22 cellular contexts compared by ENCODE assay signal in genomic region chr2:105903051-105903674, GRCh38.
DNase-seq lines count a peak whose midpoint lies in the region; ATAC-seq and TF ChIP-seq lines count a peak whose summit lies in the region.
"Had no signal": no experiment of that assay in that cellular context is flagged by ENCODE, and none has a peak within 500 bp of the region (broad histone marks: within the 10 kb centered on the region; RNA-seq: fewer than 3 reads in every experiment).

No MANE protein-coding gene starts in this region.

- H3K36me3 ChIP-seq in esophagus squamous epithelium (no peaks in the 10 kb centered on the region), left ventricle myocardium inferior (no peaks in the 10 kb centered on the region)
- H3K36me3 ChIP-seq: MG63 had no signal

- TF ChIP-seq CTCF in esophagus squamous epithelium (IDR thresholded peaks at IDR 0.05), result no peak
- TF ChIP-seq CTCF in left ventricle myocardium inferior (IDR thresholded peaks at IDR 0.05; ENCODE audit: borderline replicate concordance), result no peak

- H3K27me3 Mint-ChIP-seq in activated T-cell treated with anti-CD3 and anti-CD28 coated beads, Interleukin-2, amount 50 U/mL, for 72 hours (ENCODE audit: low read depth), result no peaks in the 10 kb centered on the region
- no peaks in the 10 kb centered on the region for H3K27me3 Mint-ChIP-seq in T-cell
- H3K27me3 Mint-ChIP-seq in naive thymus-derived CD8-positive, alpha-beta T cell, result no peaks in the 10 kb centered on the region

- H3K4me3 ChIP-seq in esophagus squamous epithelium (no peak overlapping the region), left ventricle myocardium inferior (no peak overlapping the region)
- H3K4me3 ChIP-seq: MG63, PC-9 had no signal

- POLR2A ChIA-PET in T-cell (lab: Charles Lee), result interaction anchor here in 1 of 2 donors (0.5 to 0.6 kb wide), 2 partner anchors 18 to 49 kb away, joined by 3 to 10 read pairs; no protein-coding TSS in a partner anchor
- POLR2A ChIA-PET in naive thymus-derived CD8-positive, alpha-beta T cell (lab: Charles Lee), result interaction anchor here (0.8 to 2.5 kb wide), 3 partner anchors 26 to 121 kb away, joined by 3 to 14 read pairs (median 4); no protein-coding TSS in a partner anchor

- peaks cover 9 to 10% of the 10 kb centered on the region in 2 donors for H3K9me3 Mint-ChIP-seq in activated T-cell treated with anti-CD3 and anti-CD28 coated beads, Interleukin-2, amount 50 U/mL, for 72 hours
- H3K9me3 Mint-ChIP-seq in T-cell, result peaks cover 15 to 29% (median 17%) of the 10 kb centered on the region in 3 donors
- peaks cover 3 to 45% (median 29%) of the 10 kb centered on the region in 9 donors for H3K9me3 Mint-ChIP-seq in naive thymus-derived CD8-positive, alpha-beta T cell
- H3K9me3 Mint-ChIP-seq in stimulated activated effector memory CD8-positive, alpha-beta T cell treated with anti-CD3 and anti-CD28 coated beads, Interleukin-12 subunit alpha, Interleukin-12 subunit beta, amount 100 ng/mL, for 72 hours, result peaks cover 3% of the 10 kb centered on the region

- peak in 1 of 2 donors; percentile 7 for ATAC-seq in activated T-cell treated with anti-CD3 and anti-CD28 coated beads, Interleukin-2, amount 50 U/mL, for 72 hours (replicated peaks in 1 of 2)
- ATAC-seq in T-cell (replicated peaks in 1 of 4) (no peak), HG03378 (IDR thresholded peaks at IDR 0.05; ENCODE audit: unreplicated experiment) (no peak)
- no peak for ATAC-seq in naive thymus-derived CD8-positive, alpha-beta T cell
- ATAC-seq in stimulated activated effector memory CD8-positive, alpha-beta T cell treated with anti-CD3 and anti-CD28 coated beads, Interleukin-12 subunit alpha, Interleukin-12 subunit beta, amount 100 ng/mL, for 72 hours, result no peak

- H3K9me3 ChIP-seq in esophagus squamous epithelium (no peaks in the 10 kb centered on the region), left ventricle myocardium inferior (replicated peaks) (peaks cover 6% of the 10 kb centered on the region)
- H3K9me3 ChIP-seq: MG63 had no signal

- no peaks in the 10 kb centered on the region for H3K4me1 ChIP-seq in esophagus squamous epithelium
- H3K4me1 ChIP-seq in left ventricle myocardium inferior, result peaks cover 24% of the 10 kb centered on the region

- DNase-seq in activated T-cell treated with anti-CD3 and anti-CD28 coated beads, Interleukin-2, amount 50 U/mL, for 72 hours, result no peak
- no peak for DNase-seq in activated T-cell treated with anti-CD3 and anti-CD28 coated beads, Interleukin-2, amount 50 U/mL, for 1 hour
- DNase-seq in T-cell (no peak), esophagus squamous epithelium (lab: John Stamatoyannopoulos, UW) (no peak), left ventricle myocardium inferior (no peak)
- no peak for DNase-seq in naive thymus-derived CD8-positive, alpha-beta T cell
- DNase-seq in stimulated activated effector memory CD8-positive, alpha-beta T cell treated with anti-CD3 and anti-CD28 coated beads, Interleukin-12 subunit alpha, Interleukin-12 subunit beta, amount 100 ng/mL, for 72 hours (ENCODE audit: low spot score in 2 of 2), result no peak
- DNase-seq: AML-193; C1 segment of cervical spinal cord; Calu3; CD8-positive, alpha-beta memory T cell; DMS153; MG63; NCI-H1092; NCI-H1436 treated with DMSO at 0.1 percent for 48 hours; NCI-H2029; NCI-H2227 treated with DMSO at 0.1 percent for 48 hours; NCI-H510A; PC-9; RPMI8226; SHP77 had no signal

- H3K27me3 ChIP-seq in esophagus squamous epithelium (no peaks in the 10 kb centered on the region), left ventricle myocardium inferior (ENCODE audit: low read depth) (no peaks in the 10 kb centered on the region)
- H3K27me3 ChIP-seq: MG63 had no signal

- H3K27ac Mint-ChIP-seq in activated T-cell treated with anti-CD3 and anti-CD28 coated beads, Interleukin-2, amount 50 U/mL, for 72 hours, result peak overlapping the region; percentile 76
- H3K27ac Mint-ChIP-seq in T-cell, result peak overlapping the region; percentile 29 to 45
- peak overlapping the region in 6 of 10 donors; percentile 0 to 86 (median 71) for H3K27ac Mint-ChIP-seq in naive thymus-derived CD8-positive, alpha-beta T cell
- H3K27ac Mint-ChIP-seq in stimulated activated effector memory CD8-positive, alpha-beta T cell treated with anti-CD3 and anti-CD28 coated beads, Interleukin-12 subunit alpha, Interleukin-12 subunit beta, amount 100 ng/mL, for 72 hours, result peak overlapping the region; percentile 17

- H3K4me1 Mint-ChIP-seq in activated T-cell treated with anti-CD3 and anti-CD28 coated beads, Interleukin-2, amount 50 U/mL, for 72 hours (ENCODE audit: low read depth), result peaks cover 56% of the 10 kb centered on the region
- H3K4me1 Mint-ChIP-seq in T-cell, result peaks cover 73 to 83% (median 75%) of the 10 kb centered on the region in 3 donors
- H3K4me1 Mint-ChIP-seq in naive thymus-derived CD8-positive, alpha-beta T cell, result peaks cover 41 to 78% (median 71%) of the 10 kb centered on the region in 4 donors
- peaks cover 48% of the 10 kb centered on the region for H3K4me1 Mint-ChIP-seq in stimulated activated effector memory CD8-positive, alpha-beta T cell treated with anti-CD3 and anti-CD28 coated beads, Interleukin-12 subunit alpha, Interleukin-12 subunit beta, amount 100 ng/mL, for 72 hours

- H3K36me3 Mint-ChIP-seq in activated T-cell treated with anti-CD3 and anti-CD28 coated beads, Interleukin-2, amount 50 U/mL, for 72 hours (ENCODE audit: insufficient read depth in 2 of 2), result peaks cover 19 to 30% of the 10 kb centered on the region in 2 donors
- H3K36me3 Mint-ChIP-seq in T-cell, result peaks cover 37% of the 10 kb centered on the region
- peaks cover 29 to 38% (median 31%) of the 10 kb centered on the region in 3 donors for H3K36me3 Mint-ChIP-seq in naive thymus-derived CD8-positive, alpha-beta T cell
- H3K36me3 Mint-ChIP-seq in stimulated activated effector memory CD8-positive, alpha-beta T cell treated with anti-CD3 and anti-CD28 coated beads, Interleukin-12 subunit alpha, Interleukin-12 subunit beta, amount 100 ng/mL, for 72 hours, result no peaks in the 10 kb centered on the region

- WGBS in esophagus squamous epithelium, 2 donors, result 96 to 99% methylated on average over 4 to 7 of the region's 7 CpGs

- no peak overlapping the region for H3K27ac ChIP-seq in esophagus squamous epithelium
- no peak overlapping the region for H3K27ac ChIP-seq in left ventricle myocardium inferior (replicated peaks)
- H3K27ac ChIP-seq: PC-9 had no signal

- intact Hi-C loops in esophagus squamous epithelium (cut with DNase I) (no loop called here), left ventricle myocardium inferior (cut with micrococcal nuclease) (no loop called here)

- H3K4me3 Mint-ChIP-seq in activated T-cell treated with anti-CD3 and anti-CD28 coated beads, Interleukin-2, amount 50 U/mL, for 72 hours, result no peak overlapping the region
- H3K4me3 Mint-ChIP-seq in T-cell, result no peak overlapping the region
- H3K4me3 Mint-ChIP-seq in naive thymus-derived CD8-positive, alpha-beta T cell, result peak overlapping the region in 1 of 10 donors; percentile 54
- no peak overlapping the region for H3K4me3 Mint-ChIP-seq in stimulated activated effector memory CD8-positive, alpha-beta T cell treated with anti-CD3 and anti-CD28 coated beads, Interleukin-12 subunit alpha, Interleukin-12 subunit beta, amount 100 ng/mL, for 72 hours

- CTCF ChIA-PET in T-cell (lab: Charles Lee), result no interaction called here

- TF ChIP-seq POLR2A in esophagus squamous epithelium (IDR thresholded peaks at IDR 0.05), result no peak

Comparison
In these comparisons a context has a peak if more than half of its experiments do, and no peak if none do; other contexts are left out.
1. H3K27ac Mint-ChIP-seq: peak in every context shown above with its lines; median percentile 76 in activated T-cell treated with anti-CD3 and anti-CD28 coated beads, Interleukin-2, amount 50 U/mL, for 72 hours; 71 in naive thymus-derived CD8-positive, alpha-beta T cell; 37 in T-cell; 17 in stimulated activated effector memory CD8-positive, alpha-beta T cell treated with anti-CD3 and anti-CD28 coated beads, Interleukin-12 subunit alpha, Interleukin-12 subunit beta, amount 100 ng/mL, for 72 hours.